In the genomic region with DNA sequence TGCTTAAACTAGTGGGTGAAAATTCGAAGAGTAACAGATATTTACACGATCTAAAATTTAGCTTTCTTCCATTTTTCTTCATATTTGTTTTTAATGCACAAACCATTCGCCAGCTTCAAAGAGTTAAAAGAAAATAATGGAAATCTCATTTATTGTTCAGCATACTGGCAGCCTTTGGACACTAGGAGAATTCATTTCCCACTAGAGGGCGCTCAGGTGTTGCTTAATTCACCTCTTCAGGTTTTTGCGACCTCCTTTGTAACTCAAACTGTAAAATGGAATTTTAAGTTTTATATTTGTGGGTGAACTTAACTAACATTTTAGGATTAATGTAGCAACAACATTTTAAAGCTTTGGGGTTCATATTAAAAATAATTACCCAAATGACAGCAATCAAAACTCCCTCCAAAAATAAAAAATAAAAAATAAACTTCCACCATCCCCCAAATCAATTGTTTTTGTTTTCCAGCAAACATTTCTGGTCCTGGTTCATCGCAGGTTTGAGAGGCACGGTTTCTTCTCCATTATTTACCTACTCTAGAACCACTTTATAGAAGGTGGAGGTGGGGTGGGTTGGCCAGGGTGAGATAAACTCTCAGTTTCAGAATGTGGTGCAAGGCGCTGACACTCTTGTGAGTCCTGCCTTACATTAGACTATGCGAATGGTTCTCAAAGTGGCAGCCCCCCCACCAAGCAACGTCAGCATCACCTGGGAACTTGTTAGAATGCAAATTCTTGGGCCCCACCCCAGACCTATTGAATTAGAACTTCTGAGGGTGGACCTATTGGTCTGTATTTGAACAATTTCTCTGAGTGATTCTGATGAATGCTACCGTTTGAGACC, we compare ENCODE assay signal across 8 cellular contexts. TPM values are rescaled to one million over a fixed set of nuclear protein-coding genes. Genes with fewer than 3 reads are reported as not detected.
A peak's percentile ranks its signal among the peaks of the same experiment; 100 is the strongest.
DNase-seq lines count a peak whose midpoint lies in the region; TF ChIP-seq lines count a peak whose summit lies in the region.

No MANE protein-coding gene starts in this region.

- H3K4ac ChIP-seq in mesenchymal stem cell (ENCODE audit: low read depth in 1 of 2, low read length in 2 of 2): no peak overlapping the region

- no peak overlapping the region for H3K9ac ChIP-seq in mesenchymal stem cell (ENCODE audit: low read length)

- H2BK5ac ChIP-seq in mesenchymal stem cell (ENCODE audit: low read depth, low read length, poor library complexity, severe bottlenecking): no peak overlapping the region

- H3K4me2 ChIP-seq in mesenchymal stem cell (ENCODE audit: low read length, poor library complexity, severe bottlenecking): no peak overlapping the region

- 48% methylated on average over 4 of the region's 11 CpGs for WGBS in mesenchymal stem cell
- 30 to 33% methylated on average over 11 of the region's 11 CpGs for WGBS in testis, 2 donors

- no peak overlapping the region for H2BK120ac ChIP-seq in mesenchymal stem cell (ENCODE audit: low read depth, low read length)

- H3K27ac ChIP-seq in dorsolateral prefrontal cortex: no peak overlapping the region
- H3K27ac ChIP-seq in mesenchymal stem cell (ENCODE audit: low read length, poor library complexity, severe bottlenecking): no peak overlapping the region
- H3K27ac ChIP-seq in testis: no peak overlapping the region

- TF ChIP-seq CTCF in dorsolateral prefrontal cortex (IDR thresholded peaks at IDR 0.05 in 54 of 56, conservative IDR thresholded peaks at IDR 0.05 in 2 of 56; ENCODE audit: low read depth in 1 of 56, partially characterized antibody in 56 of 56) (peak; percentile 77 to 97 (median 88)), testis (IDR thresholded peaks at IDR 0.05) (peak; percentile 37 to 76 (median 74))

- DNase-seq in GM03348 (ENCODE audit: low spot score) (peak; percentile 78), H4 (ENCODE audit: low spot score) (peak; percentile 38), NCI-H146 (lab: John Stamatoyannopoulos, UW) (peak; percentile 64), SW480 (ENCODE audit: low spot score) (peak; percentile 55), dorsolateral prefrontal cortex (peak in 4 of 10 donors; percentile 32 to 71 (median 50)), mesenchymal stem cell (peak; percentile 71), testis (peak; percentile 79), mesenteric fat pad (ENCODE audit: low spot score) (no peak)

- H4K91ac ChIP-seq in mesenchymal stem cell (ENCODE audit: low read length): no peak overlapping the region

- H2BK15ac ChIP-seq in mesenchymal stem cell (ENCODE audit: low read depth, poor library complexity, severe bottlenecking): no peak overlapping the region

- no peaks in the 10 kb centered on the region for H3K79me1 ChIP-seq in mesenchymal stem cell (replicated peaks; ENCODE audit: low read length, poor library complexity, severe bottlenecking)

- H3K23ac ChIP-seq in mesenchymal stem cell (ENCODE audit: low read length in 2 of 2): no peak overlapping the region

- H3K4me1 ChIP-seq in mesenchymal stem cell (ENCODE audit: control insufficient read depth, insufficient read depth, low read depth, low read length) (no peaks in the 10 kb centered on the region), testis (no peaks in the 10 kb centered on the region)

- H3K14ac ChIP-seq in mesenchymal stem cell (ENCODE audit: low read length in 2 of 2): no peak overlapping the region

- H2AFZ ChIP-seq in mesenchymal stem cell (ENCODE audit: low read depth, low read length): no peak overlapping the region

- H2AK5ac ChIP-seq in mesenchymal stem cell (ENCODE audit: low read length, severe bottlenecking): no peak overlapping the region

- no peak for TF ChIP-seq POLR2A in testis (IDR thresholded peaks at IDR 0.05)

- H3K27me3 ChIP-seq in dorsolateral prefrontal cortex (peaks cover 0 to 4% (median 0%) of the 10 kb centered on the region in 45 donors), mesenchymal stem cell (ENCODE audit: control insufficient read depth in 1 of 2, insufficient read depth in 1 of 2, low read length in 2 of 2) (peaks cover 0 to 5% of the 10 kb centered on the region in 2 experiments), testis (no peaks in the 10 kb centered on the region)

- no peak overlapping the region for H4K8ac ChIP-seq in mesenchymal stem cell (ENCODE audit: low read length)

- H3K36me3 ChIP-seq in mesenchymal stem cell (ENCODE audit: control insufficient read depth in 1 of 2, insufficient read depth in 2 of 2, low read depth in 1 of 2, low read length in 2 of 2) (no peaks in the 10 kb centered on the region), testis (ENCODE audit: low read depth, missing control alignments) (no peaks in the 10 kb centered on the region)

- H3K9me3 ChIP-seq in mesenchymal stem cell (ENCODE audit: control insufficient read depth, low read length): no peaks in the 10 kb centered on the region
- H3K9me3 ChIP-seq in testis: no peaks in the 10 kb centered on the region

- peak overlapping the region in 1 of 2 experiments; percentile 42 for H2BK12ac ChIP-seq in mesenchymal stem cell (ENCODE audit: low read length in 2 of 2)

- no peak overlapping the region for H3K18ac ChIP-seq in mesenchymal stem cell (ENCODE audit: low read depth in 1 of 2, low read length in 2 of 2)

- H3K4me3 ChIP-seq in dorsolateral prefrontal cortex: no peak overlapping the region
- H3K4me3 ChIP-seq in mesenchymal stem cell (ENCODE audit: insufficient read depth in 1 of 2, low read depth in 1 of 2, low read length in 2 of 2): no peak overlapping the region
- H3K4me3 ChIP-seq in testis: no peak overlapping the region

- intact Hi-C loops in dorsolateral prefrontal cortex (cut with DNase I) (loop anchor here (2.0 to 5.0 kb wide), 4 partner anchors 244 to 414 kb away; no protein-coding TSS in a partner anchor), testis (cut with DNase I; ENCODE audit: low total_unique reads) (no loop called here)

RNA-seq across cellular contexts. Expression of gene PNPT1, which starts 24.7 kb away (rescaled TPM):
- total RNA-seq in H4 (2014; rRNA removed; shearing (Covaris generic)): 29.4 and 32.8 TPM in 2 replicates
- total RNA-seq in dorsolateral prefrontal cortex (10 to 100 TPM; 18.6 to 67.4 (median 37.2) TPM), testis (10 to 100 TPM; 15.7 to 20.0 TPM), mesenteric fat pad (22.8 TPM)
- polyA plus RNA-seq in mesenchymal stem cell (2013, experiment 1 of 2): 7.7 TPM
- 7.5 TPM for polyA plus RNA-seq in mesenchymal stem cell (2013, experiment 2 of 2)
- polyA plus RNA-seq in testis (ENCODE audit: insufficient read depth, low read depth, low replicate concordance): 16.8 TPM
